ENCODE assay signal across 1 cellular context in the genomic region with DNA sequence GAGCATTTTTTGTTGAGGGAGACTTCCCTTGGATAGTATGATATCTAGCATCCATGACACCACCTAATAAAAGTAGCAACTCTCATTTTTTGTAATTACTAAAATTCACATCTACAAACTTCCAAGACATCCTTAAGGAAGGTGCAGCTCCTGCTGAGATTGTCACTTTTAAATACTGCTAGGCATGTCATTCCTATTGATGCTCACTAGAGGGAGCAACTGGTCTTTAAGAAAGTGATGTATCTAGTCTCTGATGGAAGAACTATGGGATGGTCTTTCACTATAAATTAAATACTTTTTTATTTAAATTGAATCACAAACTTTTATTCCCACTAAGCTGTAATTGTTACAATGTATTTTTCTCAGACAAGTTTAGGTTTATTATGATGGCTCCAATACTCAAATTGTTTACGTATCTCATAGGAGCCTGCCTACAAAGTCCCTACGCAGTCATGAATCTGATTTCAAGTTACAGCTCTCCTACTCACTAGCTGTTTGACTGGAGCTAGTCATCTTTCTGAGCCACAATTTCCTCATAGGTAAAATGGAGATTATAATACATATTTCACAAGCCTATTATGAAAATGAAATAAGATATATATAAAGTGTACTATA.
TF ChIP-seq lines count a peak whose summit lies in the region.

No MANE protein-coding gene starts in this region.

TF ChIP-seq in K562, 482 proteins besides CTCF, POLR2A, EP300 and RAD21 (continued from another document):
- TF ChIP-seq, protein P1, sequence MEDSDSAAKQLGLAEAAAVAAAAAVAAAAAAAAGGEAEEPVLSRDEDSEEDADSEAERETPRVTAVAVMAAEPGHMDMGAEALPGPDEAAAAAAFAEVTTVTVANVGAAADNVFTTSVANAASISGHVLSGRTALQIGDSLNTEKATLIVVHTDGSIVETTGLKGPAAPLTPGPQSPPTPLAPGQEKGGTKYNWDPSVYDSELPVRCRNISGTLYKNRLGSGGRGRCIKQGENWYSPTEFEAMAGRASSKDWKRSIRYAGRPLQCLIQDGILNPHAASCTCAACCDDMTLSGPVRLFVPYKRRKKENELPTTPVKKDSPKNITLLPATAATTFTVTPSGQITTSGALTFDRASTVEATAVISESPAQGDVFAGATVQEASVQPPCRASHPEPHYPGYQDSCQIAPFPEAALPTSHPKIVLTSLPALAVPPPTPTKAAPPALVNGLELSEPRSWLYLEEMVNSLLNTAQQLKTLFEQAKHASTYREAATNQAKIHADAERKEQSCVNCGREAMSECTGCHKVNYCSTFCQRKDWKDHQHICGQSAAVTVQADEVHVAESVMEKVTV (CRISPR knock-in tag; IDR thresholded peaks at IDR 0.05) = peak; percentile 77
- TF ChIP-seq EWSR1 (IDR thresholded peaks at IDR 0.05; ENCODE audit: borderline replicate concordance, low read depth, partially characterized antibody) = no peak
- no peak for TF ChIP-seq ZNF707 (CRISPR knock-in tag; conservative IDR thresholded peaks at IDR 0.05)
- TF ChIP-seq CUX1 (CRISPR knock-in tag; IDR thresholded peaks at IDR 0.05) = no peak
